Comparison of ENCODE assay signal across 12 cellular contexts in the genomic region with DNA sequence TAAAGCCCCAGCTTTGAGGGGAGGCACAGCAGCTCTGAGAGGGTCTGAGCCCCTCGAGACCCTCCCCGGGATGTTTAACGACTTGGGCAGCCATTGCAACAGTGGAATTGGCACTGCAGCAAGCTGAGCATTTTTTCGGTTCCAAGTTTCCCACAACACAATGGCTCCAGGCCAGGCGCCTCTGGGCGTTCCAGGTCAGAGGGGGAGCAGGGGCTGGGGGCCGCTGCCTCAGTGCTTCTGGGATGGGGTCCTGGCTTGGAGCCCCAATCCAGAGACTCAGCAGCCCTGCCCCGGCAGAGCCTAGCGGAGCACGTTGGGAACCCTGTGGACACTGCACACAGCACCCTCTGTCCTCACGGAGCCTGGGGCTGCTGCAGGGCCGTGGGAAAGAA. TPM values are rescaled to one million over a fixed set of nuclear protein-coding genes. Genes with fewer than 3 reads are reported as not detected.
A peak's percentile ranks its signal among the peaks of the same experiment; 100 is the strongest.
DNase-seq lines count a peak whose midpoint lies in the region; TF ChIP-seq lines count a peak whose summit lies in the region.
"Had no signal": no experiment of that assay in that cellular context is flagged by ENCODE, and none has a peak within 500 bp of the region (broad histone marks: within the 10 kb centered on the region; RNA-seq: fewer than 3 reads in every experiment).

No MANE protein-coding gene starts in this region.

- H3K4me3 ChIP-seq in HUES64 (ENCODE audit: low read length) (no peak overlapping the region), mammary epithelial cell (replicated peaks in 1 of 3; ENCODE audit: insufficient read depth in 1 of 3, low read depth in 2 of 3, low read length in 3 of 3) (no peak overlapping the region), hepatocyte (no peak overlapping the region)
- H3K4me3 ChIP-seq: neural progenitor cell had no signal

- dilution Hi-C loops in mammary epithelial cell (cut with HindIII; ENCODE audit: low sequenced_read_pairs): no loop called here

- no peaks in the 10 kb centered on the region for H3K36me3 Mint-ChIP-seq in Calu3 (ENCODE audit: insufficient read depth, unreplicated experiment)
- H3K36me3 Mint-ChIP-seq: neural progenitor cell had no signal

- peak overlapping the region; percentile 72 for H3K4me2 ChIP-seq in mammary epithelial cell (ENCODE audit: insufficient read depth, low read depth, low read length)
- H3K4me2 ChIP-seq in hepatocyte: peak overlapping the region; percentile 37
- H3K4me2 ChIP-seq: neural progenitor cell had no signal

- H3K9ac ChIP-seq in HUES64 (ENCODE audit: low read depth, low read length) (no peak overlapping the region), mammary epithelial cell (ENCODE audit: insufficient read depth, low read length) (no peak overlapping the region)
- H3K9ac ChIP-seq: neural progenitor cell had no signal

- no peak for DNase-seq in mammary epithelial cell
- no peak for DNase-seq in hepatocyte (ENCODE audit: low spot score)
- DNase-seq in substantia nigra (lab: John Stamatoyannopoulos, UW): peak in 1 of 49 donors; percentile 64
- DNase-seq in HPDE6-E6E7 (ENCODE audit: extremely low spot score): no peak
- DNase-seq in activated effector memory CD4-positive, alpha-beta T cell treated with anti-CD3 and anti-CD28 coated beads, Interleukin-2, amount 50 U/mL, for 16 hours: no peak
- no peak for DNase-seq in NCI-H774 (lab: John Stamatoyannopoulos, UW)
- no peak for DNase-seq in Calu3
- DNase-seq: activated CD4-positive, alpha-beta T cell treated with anti-CD3 and anti-CD28 coated beads, Interleukin-2, amount 50 U/mL, for 4 hours; activated gamma-delta T cell; kidney glomerular epithelial cell had no signal

- CTCF ChIA-PET in mammary epithelial cell (lab: Charles Lee; ENCODE audit: low non-redundant PET) (no interaction called here), Calu3 (lab: Charles Lee) (no interaction called here)

- H4K20me1 ChIP-seq in mammary epithelial cell (ENCODE audit: insufficient read depth, low read length): no peaks in the 10 kb centered on the region
- no peaks in the 10 kb centered on the region for H4K20me1 ChIP-seq in hepatocyte (ENCODE audit: insufficient read depth, poor library complexity, severe bottlenecking)

- in situ Hi-C loops in mammary epithelial cell (cut with MboI; ENCODE audit: low sequenced_read_pairs in 2 of 2): no loop called here

- H3K27me3 ChIP-seq in HUES64 (ENCODE audit: insufficient read depth, low read length) (no peaks in the 10 kb centered on the region), mammary epithelial cell (ENCODE audit: insufficient read depth, low read length) (no peaks in the 10 kb centered on the region), hepatocyte (no peaks in the 10 kb centered on the region)
- H3K27me3 ChIP-seq: neural progenitor cell had no signal

- TF ChIP-seq CTCF in mammary epithelial cell (conservative IDR thresholded peaks at IDR 0.05 in 1 of 2, IDR thresholded peaks at IDR 0.05 in 1 of 2; ENCODE audit: extremely low read depth in 1 of 2, insufficient read depth in 1 of 2, low read depth in 1 of 2, low read length in 2 of 2): no peak
- no peak for TF ChIP-seq CTCF in hepatocyte (IDR thresholded peaks at IDR 0.05; ENCODE audit: poor library complexity)
- TF ChIP-seq CTCF in Calu3 (IDR thresholded peaks at IDR 0.05; ENCODE audit: unreplicated experiment): no peak

- H3K9me3 Mint-ChIP-seq in Calu3 (ENCODE audit: low read depth, unreplicated experiment): no peaks in the 10 kb centered on the region
- H3K9me3 Mint-ChIP-seq: neural progenitor cell had no signal

- no peaks in the 10 kb centered on the region for H3K27me3 Mint-ChIP-seq in Calu3 (ENCODE audit: unreplicated experiment)

- H2AFZ ChIP-seq in mammary epithelial cell (ENCODE audit: low read depth, low read length) (peak overlapping the region; percentile 70), hepatocyte (no peak overlapping the region)
- H2AFZ ChIP-seq: neural progenitor cell had no signal

- WGBS in HUES64: 91% methylated on average over 12 of the region's 12 CpGs
- WGBS in mammary epithelial cell (ENCODE audit: low coverage, missing lambda C conversion rate): 16% methylated on average over 9 of the region's 12 CpGs
- WGBS in hepatocyte (ENCODE audit: low lambda C conversion rate, missing lambda C conversion rate): 80% methylated on average over 11 of the region's 12 CpGs

- intact Hi-C loops in mammary epithelial cell (cut with micrococcal nuclease) (no loop called here), Calu3 (cut with micrococcal nuclease; ENCODE audit: unreplicated experiment) (no loop called here)

- H3K4me3 Mint-ChIP-seq in Calu3 (ENCODE audit: low read depth, unreplicated experiment): no peak overlapping the region
- H3K4me3 Mint-ChIP-seq: neural progenitor cell had no signal

- H3K36me3 ChIP-seq in HUES64 (ENCODE audit: insufficient read depth, low read length) (peaks cover 12% of the 10 kb centered on the region; the same call in 1 of the 2 replicates), mammary epithelial cell (ENCODE audit: insufficient read depth, low read length) (no peaks in the 10 kb centered on the region), hepatocyte (replicated peaks; ENCODE audit: insufficient read depth, low read depth) (no peaks in the 10 kb centered on the region)
- H3K36me3 ChIP-seq: neural progenitor cell had no signal

- H3K4me1 Mint-ChIP-seq in Calu3 (ENCODE audit: low read depth, unreplicated experiment): no peaks in the 10 kb centered on the region

- H3K79me2 ChIP-seq in mammary epithelial cell (ENCODE audit: insufficient read depth, low read length): peaks cover 5% of the 10 kb centered on the region
- H3K79me2 ChIP-seq in hepatocyte: peaks cover 20% of the 10 kb centered on the region

- H3K9me3 ChIP-seq in HUES64 (ENCODE audit: insufficient read depth, low read depth, low read length): no peaks in the 10 kb centered on the region
- H3K9me3 ChIP-seq in mammary epithelial cell (replicated peaks; ENCODE audit: insufficient read depth, low read length): peaks cover 2% of the 10 kb centered on the region
- no peaks in the 10 kb centered on the region for H3K9me3 ChIP-seq in hepatocyte (ENCODE audit: low read depth)

- H3K9me2 ChIP-seq in hepatocyte (replicated peaks; ENCODE audit: insufficient read depth): no peaks in the 10 kb centered on the region

- H3K27ac ChIP-seq in HUES64 (ENCODE audit: low read depth, low read length) (0 out of 2 replicates have a peak overlapping the region, but pooled peaks have one; percentile 35), mammary epithelial cell (ENCODE audit: insufficient read depth, low read depth, low read length) (no peak overlapping the region), hepatocyte (no peak overlapping the region), substantia nigra (ENCODE audit: low read depth, low read length, poor library complexity, severe bottlenecking) (peak overlapping the region; percentile 46)
- H3K27ac ChIP-seq: neural progenitor cell had no signal

- H3K27ac Mint-ChIP-seq in Calu3 (ENCODE audit: unreplicated experiment): no peak overlapping the region
- H3K27ac Mint-ChIP-seq: neural progenitor cell had no signal

- BruUV-seq in mammary epithelial cell (replicated peaks; lab: Mats Ljungman, UMichigan): no TSS peak
- BruUV-seq in Calu3 (replicated peaks; lab: Mats Ljungman, UMichigan): no TSS peak

- H3K4me1 ChIP-seq in HUES64 (ENCODE audit: insufficient read depth, low read length) (no peaks in the 10 kb centered on the region), mammary epithelial cell (ENCODE audit: insufficient read depth, low read length) (peaks cover 36% of the 10 kb centered on the region), hepatocyte (ENCODE audit: insufficient read depth) (peaks cover 15% of the 10 kb centered on the region)
- H3K4me1 ChIP-seq: neural progenitor cell had no signal

RNA-seq across cellular contexts. Expression of a gene that starts 50.0 kb away (rescaled TPM):
- polyA plus RNA-seq in HUES64 (2013, experiment 1 of 2): 84.3 TPM
- polyA plus RNA-seq in HUES64 (2013, experiment 2 of 2): 87.8 TPM
- total RNA-seq in mammary epithelial cell (10 to 100 TPM; 45.6 to 79.7 TPM), hepatocyte (67.3 and 97.1 TPM in 2 replicates), Calu3 (2022) (54.5 and 82.9 TPM in 2 replicates)
- polyA plus RNA-seq in mammary epithelial cell (27.3 TPM), hepatocyte (140 and 178 TPM in 2 replicates)
- 7.5 TPM for polyA minus RNA-seq in mammary epithelial cell

Comparison
In these comparisons a context has a peak if more than half of its experiments do, and no peak if none do; other contexts are left out.
1. H3K27ac ChIP-seq: peak in HUES64 (single experiment) and substantia nigra (single experiment); none in mammary epithelial cell (single experiment) and hepatocyte (single experiment).